Comparison of ENCODE assay signal across 18 cellular contexts in genomic region chr2:74516650-74517049, GRCh38. TPM values are rescaled to one million over a fixed set of nuclear protein-coding genes. Genes with fewer than 3 reads are reported as not detected.
DNase-seq lines count a peak whose midpoint lies in the region; ATAC-seq and TF ChIP-seq lines count a peak whose summit lies in the region.
"Had no signal": no experiment of that assay in that cellular context is flagged by ENCODE, and none has a peak within 500 bp of the region (broad histone marks: within the 10 kb centered on the region; RNA-seq: fewer than 3 reads in every experiment).

No MANE protein-coding gene starts in this region.

- TF ChIP-seq CTCF in kidney epithelial cell (IDR thresholded peaks at IDR 0.05; ENCODE audit: insufficient read depth, low read length, poor library complexity, severe bottlenecking) (no peak), osteocyte (IDR thresholded peaks at IDR 0.05) (no peak), OCI-LY7 (conservative IDR thresholded peaks at IDR 0.05; ENCODE audit: low read length) (no peak)

- H3K27me3 ChIP-seq in kidney epithelial cell (ENCODE audit: control insufficient read depth, insufficient read depth, low read length): peaks cover 63% of the 10 kb centered on the region

- no peaks in the 10 kb centered on the region for H4K20me1 ChIP-seq in OCI-LY7 (ENCODE audit: insufficient read depth, low read length)

- H3K27ac Mint-ChIP-seq in activated T-cell treated with anti-CD3 and anti-CD28 coated beads, Interleukin-2, amount 50 U/mL, for 72 hours: no peak overlapping the region
- H3K27ac Mint-ChIP-seq in activated CD8-positive, alpha-beta T cell treated with anti-CD3 and anti-CD28 coated beads, Interleukin-2, amount 10 ng/mL, durations not matched to agents 7 days and 5 days: no peak overlapping the region
- no peak overlapping the region for H3K27ac Mint-ChIP-seq in stimulated activated naive B cell treated with anti-CD40 and anti-IgM and Interleukin-4, amounts not matched to agents 10 μg/mL and 1 μg/mL and 100 μg/mL, for 72 hours
- no peak overlapping the region for H3K27ac Mint-ChIP-seq in osteocyte (ENCODE audit: unreplicated experiment)

- H3K9me3 Mint-ChIP-seq in activated T-cell treated with anti-CD3 and anti-CD28 coated beads, Interleukin-2, amount 50 U/mL, for 72 hours: no peaks in the 10 kb centered on the region
- no peaks in the 10 kb centered on the region for H3K9me3 Mint-ChIP-seq in activated CD8-positive, alpha-beta T cell treated with anti-CD3 and anti-CD28 coated beads, Interleukin-2, amount 10 ng/mL, durations not matched to agents 7 days and 5 days (ENCODE audit: insufficient read depth)
- H3K9me3 Mint-ChIP-seq in stimulated activated naive B cell treated with anti-CD40 and anti-IgM and Interleukin-4, amounts not matched to agents 10 μg/mL and 1 μg/mL and 100 μg/mL, for 72 hours: peaks cover 3 to 4% of the 10 kb centered on the region in 2 donors
- no peaks in the 10 kb centered on the region for H3K9me3 Mint-ChIP-seq in osteocyte (ENCODE audit: unreplicated experiment)

- H3K4me3 ChIP-seq in kidney epithelial cell (ENCODE audit: low read depth, low read length) (peak overlapping the region; percentile 7), OCI-LY7 (ENCODE audit: low read depth, low read length, poor library complexity, severe bottlenecking) (no peak overlapping the region)
- H3K4me3 ChIP-seq: body of pancreas, ovary had no signal

- no peaks in the 10 kb centered on the region for H3K9me3 ChIP-seq in OCI-LY7 (ENCODE audit: low read length)
- H3K9me3 ChIP-seq: body of pancreas, ovary, uterus had no signal

- peaks cover 3 to 7% of the 10 kb centered on the region in 2 donors for H3K36me3 Mint-ChIP-seq in activated T-cell treated with anti-CD3 and anti-CD28 coated beads, Interleukin-2, amount 50 U/mL, for 72 hours (ENCODE audit: insufficient read depth in 2 of 2)
- H3K36me3 Mint-ChIP-seq in activated CD8-positive, alpha-beta T cell treated with anti-CD3 and anti-CD28 coated beads, Interleukin-2, amount 10 ng/mL, durations not matched to agents 7 days and 5 days (ENCODE audit: low read depth): peaks cover 6% of the 10 kb centered on the region
- H3K36me3 Mint-ChIP-seq in stimulated activated naive B cell treated with anti-CD40 and anti-IgM and Interleukin-4, amounts not matched to agents 10 μg/mL and 1 μg/mL and 100 μg/mL, for 72 hours: peaks cover 10 to 26% of the 10 kb centered on the region in 2 donors
- H3K36me3 Mint-ChIP-seq in osteocyte (ENCODE audit: unreplicated experiment): no peaks in the 10 kb centered on the region

- no peaks in the 10 kb centered on the region for H3K4me1 ChIP-seq in OCI-LY7 (ENCODE audit: insufficient read depth, low read length, poor library complexity, severe bottlenecking)

- no peak overlapping the region for H3K4me2 ChIP-seq in OCI-LY7 (ENCODE audit: low read length)

- CTCF ChIA-PET in activated CD8-positive, alpha-beta T cell treated with anti-CD3 and anti-CD28 coated beads, Interleukin-2, amount 10 ng/mL, durations not matched to agents 7 days and 5 days (lab: Charles Lee): interaction anchor here (0.8 to 1.9 kb wide), 3 partner anchors 9 to 16 kb away, joined by 3 to 7 read pairs (median 4); partner anchors contain the start of gene DQX1
- CTCF ChIA-PET in OCI-LY7 (lab: Charles Lee; ENCODE audit: unreplicated experiment): no interaction called here

- intact Hi-C loops in OCI-LY7 (cut with micrococcal nuclease; ENCODE audit: unreplicated experiment): no loop called here

- H3K4me3 Mint-ChIP-seq in activated T-cell treated with anti-CD3 and anti-CD28 coated beads, Interleukin-2, amount 50 U/mL, for 72 hours: peak overlapping the region; percentile 84 to 86
- H3K4me3 Mint-ChIP-seq in activated CD8-positive, alpha-beta T cell treated with anti-CD3 and anti-CD28 coated beads, Interleukin-2, amount 10 ng/mL, durations not matched to agents 7 days and 5 days: peak overlapping the region; percentile 67
- peak overlapping the region; percentile 78 to 80 for H3K4me3 Mint-ChIP-seq in stimulated activated naive B cell treated with anti-CD40 and anti-IgM and Interleukin-4, amounts not matched to agents 10 μg/mL and 1 μg/mL and 100 μg/mL, for 72 hours
- H3K4me3 Mint-ChIP-seq in osteocyte (ENCODE audit: unreplicated experiment): no peak overlapping the region

- H3K36me3 ChIP-seq in kidney epithelial cell (ENCODE audit: control insufficient read depth, insufficient read depth, low read length) (no peaks in the 10 kb centered on the region), OCI-LY7 (ENCODE audit: insufficient read depth, low read length) (no peaks in the 10 kb centered on the region)
- H3K36me3 ChIP-seq: ovary, uterus had no signal

- H3K27ac ChIP-seq in OCI-LY7 (ENCODE audit: low read depth, low read length, poor library complexity, severe bottlenecking): no peak overlapping the region
- H3K27ac ChIP-seq: body of pancreas, epithelial cell of prostate, ovary, uterus had no signal

- H3K27me3 Mint-ChIP-seq in activated T-cell treated with anti-CD3 and anti-CD28 coated beads, Interleukin-2, amount 50 U/mL, for 72 hours (ENCODE audit: low read depth): peaks cover 75% of the 10 kb centered on the region
- H3K27me3 Mint-ChIP-seq in activated CD8-positive, alpha-beta T cell treated with anti-CD3 and anti-CD28 coated beads, Interleukin-2, amount 10 ng/mL, durations not matched to agents 7 days and 5 days (ENCODE audit: low read depth): peaks cover 69% of the 10 kb centered on the region
- peaks cover 82 to 89% of the 10 kb centered on the region in 2 donors for H3K27me3 Mint-ChIP-seq in stimulated activated naive B cell treated with anti-CD40 and anti-IgM and Interleukin-4, amounts not matched to agents 10 μg/mL and 1 μg/mL and 100 μg/mL, for 72 hours
- peaks cover 76% of the 10 kb centered on the region for H3K27me3 Mint-ChIP-seq in osteocyte (ENCODE audit: unreplicated experiment)

- H3K9me2 ChIP-seq in OCI-LY7 (ENCODE audit: insufficient read depth, low read length): no peaks in the 10 kb centered on the region

- no peak overlapping the region for H2AFZ ChIP-seq in OCI-LY7 (ENCODE audit: low read length)

- ATAC-seq in activated T-cell treated with anti-CD3 and anti-CD28 coated beads, Interleukin-2, amount 50 U/mL, for 72 hours (replicated peaks in 1 of 2): no peak
- ATAC-seq in activated CD8-positive, alpha-beta T cell treated with anti-CD3 and anti-CD28 coated beads, Interleukin-2, amount 10 ng/mL, durations not matched to agents 7 days and 5 days: no peak
- no peak for ATAC-seq in stimulated activated naive B cell treated with anti-CD40 and anti-IgM and Interleukin-4, amounts not matched to agents 10 μg/mL and 1 μg/mL and 100 μg/mL, for 72 hours (replicated peaks)

- POLR2A ChIA-PET in activated CD8-positive, alpha-beta T cell treated with anti-CD3 and anti-CD28 coated beads, Interleukin-2, amount 10 ng/mL, durations not matched to agents 7 days and 5 days (lab: Charles Lee): interaction anchor here (1.1 to 1.2 kb wide), 2 partner anchors 12 to 13 kb away, joined by 3 read pairs; partner anchors contain the start of gene AUP1
- POLR2A ChIA-PET in OCI-LY7 (lab: Charles Lee): no interaction called here

- no TSS peak for BruUV-seq in OCI-LY7 (replicated peaks; lab: Mats Ljungman, UMichigan)

- H3K79me2 ChIP-seq in OCI-LY7 (ENCODE audit: insufficient read depth, low read depth, low read length): no peaks in the 10 kb centered on the region

- DNase-seq in activated T-cell treated with anti-CD3 and anti-CD28 coated beads, Interleukin-2, amount 50 U/mL, for 72 hours: no peak
- DNase-seq in activated T-cell treated with anti-CD3 and anti-CD28 coated beads, Interleukin-2, amount 50 U/mL, for 48 hours: no peak
- no peak for DNase-seq in activated CD8-positive, alpha-beta T cell treated with anti-CD3 and anti-CD28 coated beads, Interleukin-2, amount 10 ng/mL, durations not matched to agents 7 days and 5 days
- no peak for DNase-seq in kidney epithelial cell (ENCODE audit: low read depth)
- DNase-seq in stimulated activated naive B cell treated with anti-CD40 and anti-IgM and Interleukin-4, amounts not matched to agents 10 μg/mL and 1 μg/mL and 100 μg/mL, for 72 hours: no peak
- DNase-seq in osteocyte (ENCODE audit: extremely low spot score, unreplicated experiment): no peak
- no peak for DNase-seq in stimulated activated CD4-positive, alpha-beta T cell treated with anti-CD3 and anti-CD28 coated beads, Interleukin-15, amount 100 ng/mL, for 24 hours
- DNase-seq in OCI-LY7 (ENCODE audit: low spot score): no peak
- DNase-seq: DMS 273 treated with DMSO at 0.1 percent for 48 hours, KG1, NCI-H1694, NCI-H524 treated with DMSO at 0.1 percent for 48 hours, ovary, RPMI8226, uterus had no signal

- H3K4me1 Mint-ChIP-seq in activated T-cell treated with anti-CD3 and anti-CD28 coated beads, Interleukin-2, amount 50 U/mL, for 72 hours (ENCODE audit: low read depth): peaks cover 15% of the 10 kb centered on the region
- H3K4me1 Mint-ChIP-seq in activated CD8-positive, alpha-beta T cell treated with anti-CD3 and anti-CD28 coated beads, Interleukin-2, amount 10 ng/mL, durations not matched to agents 7 days and 5 days (ENCODE audit: low read depth): peaks cover 28% of the 10 kb centered on the region
- peaks cover 16 to 23% of the 10 kb centered on the region in 2 donors for H3K4me1 Mint-ChIP-seq in stimulated activated naive B cell treated with anti-CD40 and anti-IgM and Interleukin-4, amounts not matched to agents 10 μg/mL and 1 μg/mL and 100 μg/mL, for 72 hours
- H3K4me1 Mint-ChIP-seq in osteocyte (ENCODE audit: unreplicated experiment): peaks cover 11% of the 10 kb centered on the region

RNA-seq across cellular contexts. Expression of gene TLX2, which starts 2.4 kb away (rescaled TPM):
- 1 to 10 TPM; 1.4 to 2.4 TPM for total RNA-seq in activated T-cell treated with anti-CD3 and anti-CD28 coated beads, Interleukin-2, amount 50 U/mL, for 72 hours
- total RNA-seq in activated CD8-positive, alpha-beta T cell treated with anti-CD3 and anti-CD28 coated beads, Interleukin-2, amount 10 ng/mL, durations not matched to agents 7 days and 5 days: under 1 TPM; 0.34 to 0.44 TPM
- total RNA-seq in kidney epithelial cell: 0.27 TPM in 1 of 2 replicates, not detected in the other
- not detected in 2 replicates for total RNA-seq in osteocyte
- total RNA-seq in OCI-LY7 (2014; rRNA removed; shearing (Covaris generic)): not detected in 2 replicates
- total RNA-seq in OCI-LY7 (2022): not detected in 2 replicates
- total RNA-seq: body of pancreas, liver, ovary had no signal

RNA-seq across cellular contexts. Expression of gene PCGF1, which starts 9.2 kb away (rescaled TPM):
- 10 to 100 TPM; 46.9 to 63.1 TPM for total RNA-seq in activated T-cell treated with anti-CD3 and anti-CD28 coated beads, Interleukin-2, amount 50 U/mL, for 72 hours
- total RNA-seq in activated CD8-positive, alpha-beta T cell treated with anti-CD3 and anti-CD28 coated beads, Interleukin-2, amount 10 ng/mL, durations not matched to agents 7 days and 5 days: 10 to 100 TPM; 20.3 to 28.5 TPM
- total RNA-seq in kidney epithelial cell (17.1 and 19.3 TPM in 2 replicates), osteocyte (32.2 and 32.5 TPM in 2 replicates), OCI-LY7 (2022) (15.9 and 21.5 TPM in 2 replicates)
- 9.9 and 16.7 TPM in 2 replicates for total RNA-seq in OCI-LY7 (2014; rRNA removed; shearing (Covaris generic))

RNA-seq across cellular contexts. Expression of gene DQX1, which starts 9.4 kb away (rescaled TPM):
- 1 to 10 TPM; 1.5 to 1.9 TPM for total RNA-seq in activated T-cell treated with anti-CD3 and anti-CD28 coated beads, Interleukin-2, amount 50 U/mL, for 72 hours
- total RNA-seq in activated CD8-positive, alpha-beta T cell treated with anti-CD3 and anti-CD28 coated beads, Interleukin-2, amount 10 ng/mL, durations not matched to agents 7 days and 5 days: under 1 TPM; 0.18 TPM
- total RNA-seq in kidney epithelial cell: not detected in 2 replicates
- total RNA-seq in osteocyte: 0.26 and 0.32 TPM in 2 replicates
- total RNA-seq in OCI-LY7 (2014; rRNA removed; shearing (Covaris generic)): 0.32 and 0.54 TPM in 2 replicates
- total RNA-seq in OCI-LY7 (2022): 0.76 and 1.8 TPM in 2 replicates
- total RNA-seq: uterus had no signal

RNA-seq across cellular contexts. Expression of gene AUP1, which starts 12.9 kb away (rescaled TPM):
- 100 to 1,000 TPM; 128 to 136 TPM for total RNA-seq in activated T-cell treated with anti-CD3 and anti-CD28 coated beads, Interleukin-2, amount 50 U/mL, for 72 hours
- 100 to 1,000 TPM; 119 to 123 TPM for total RNA-seq in activated CD8-positive, alpha-beta T cell treated with anti-CD3 and anti-CD28 coated beads, Interleukin-2, amount 10 ng/mL, durations not matched to agents 7 days and 5 days
- total RNA-seq in kidney epithelial cell: 143 TPM in 2 replicates
- 96.3 and 97.1 TPM in 2 replicates for total RNA-seq in osteocyte
- total RNA-seq in OCI-LY7 (2014; rRNA removed; shearing (Covaris generic)): 163 and 188 TPM in 2 replicates
- 121 and 122 TPM in 2 replicates for total RNA-seq in OCI-LY7 (2022)

RNA-seq across cellular contexts. Expression of gene HTRA2, which starts 13.1 kb away (rescaled TPM):
- 10 to 100 TPM; 74.3 to 84.9 TPM for total RNA-seq in activated T-cell treated with anti-CD3 and anti-CD28 coated beads, Interleukin-2, amount 50 U/mL, for 72 hours
- total RNA-seq in activated CD8-positive, alpha-beta T cell treated with anti-CD3 and anti-CD28 coated beads, Interleukin-2, amount 10 ng/mL, durations not matched to agents 7 days and 5 days: 10 to 100 TPM; 48.0 to 49.4 TPM
- 35.1 and 36.0 TPM in 2 replicates for total RNA-seq in kidney epithelial cell
- total RNA-seq in osteocyte: 32.0 and 32.3 TPM in 2 replicates
- total RNA-seq in OCI-LY7 (2014; rRNA removed; shearing (Covaris generic)): 54.8 and 60.4 TPM in 2 replicates
- total RNA-seq in OCI-LY7 (2022): 50.7 and 59.4 TPM in 2 replicates
